9 cellular contexts compared by ENCODE assay signal in the genomic region with DNA sequence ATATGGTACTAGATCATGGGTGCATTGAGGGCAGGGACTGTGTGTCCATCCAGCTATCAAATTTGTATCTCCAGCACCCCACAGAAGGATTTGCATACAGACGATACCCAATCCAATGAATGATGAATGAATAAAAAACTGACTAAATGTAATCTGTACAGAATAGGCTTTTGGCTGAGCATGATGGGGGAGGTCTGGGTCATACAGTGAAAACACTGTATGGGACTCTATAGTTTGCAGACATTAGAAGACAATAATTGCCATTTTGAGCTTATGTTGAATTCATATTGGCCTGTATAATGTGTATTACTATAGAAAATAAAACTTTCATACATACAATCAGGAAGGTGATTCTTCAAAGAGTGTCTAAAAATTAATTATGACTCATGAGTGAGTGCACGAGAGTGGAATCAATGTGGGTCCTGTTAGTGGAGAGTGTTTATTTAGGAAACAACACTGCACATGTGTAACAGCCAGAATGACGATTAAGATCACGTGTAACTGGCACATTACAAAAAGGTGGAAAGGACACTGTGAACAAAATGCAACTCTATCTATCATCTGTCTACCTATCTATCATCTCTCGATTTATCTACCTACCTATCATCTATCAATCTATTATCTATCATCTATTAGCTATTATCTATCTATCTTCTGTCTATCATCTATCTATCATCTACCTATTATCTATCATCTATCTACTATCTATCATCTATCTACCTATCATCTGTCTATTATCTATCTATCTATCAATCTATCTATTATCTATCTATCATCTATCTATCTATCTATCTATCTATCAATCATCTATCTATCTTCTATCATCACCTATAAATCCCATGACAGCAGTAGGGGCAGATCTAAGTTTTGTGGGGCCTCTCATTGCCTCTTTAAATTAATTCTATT.
DNase-seq lines count a peak whose midpoint lies in the region.
"Had no signal": no experiment of that assay in that cellular context is flagged by ENCODE, and none has a peak within 500 bp of the region (broad histone marks: within the 10 kb centered on the region; RNA-seq: fewer than 3 reads in every experiment).

No MANE protein-coding gene starts in this region.

- H3K4me3 ChIP-seq in ectodermal cell (ENCODE audit: insufficient read depth, low read depth, low read length) = no peak overlapping the region
- H3K4me3 ChIP-seq: dorsolateral prefrontal cortex had no signal

- peak overlapping the region; percentile 69 for H3K27ac ChIP-seq in ectodermal cell (ENCODE audit: insufficient read depth, low read depth, low read length, poor library complexity, severe bottlenecking)

- 92 to 94% methylated on average over 5 of the region's 5 CpGs for WGBS in ectodermal cell, 2 experiments

- peaks cover 23% of the 10 kb centered on the region for H3K4me1 ChIP-seq in ectodermal cell (ENCODE audit: control insufficient read depth, insufficient read depth, low read length)

- H3K27me3 ChIP-seq in ectodermal cell (ENCODE audit: control insufficient read depth, insufficient read depth, low read length, poor library complexity, severe bottlenecking) = no peaks in the 10 kb centered on the region
- H3K27me3 ChIP-seq: dorsolateral prefrontal cortex had no signal

- H3K36me3 ChIP-seq in ectodermal cell (ENCODE audit: control insufficient read depth, insufficient read depth, low read length) = no peaks in the 10 kb centered on the region

- H3K9me3 ChIP-seq in ectodermal cell (ENCODE audit: control insufficient read depth, low read length) = no peaks in the 10 kb centered on the region

- DNase-seq in DMS153 (lab: John Stamatoyannopoulos, UW) = peak; percentile 39
- no peak for DNase-seq in DMS153 treated with DMSO at 0.1 percent for 48 hours (lab: John Stamatoyannopoulos, UW; ENCODE audit: unreplicated experiment)
- peak; percentile 75 for DNase-seq in M059J (ENCODE audit: low read depth)
- DNase-seq in pulmonary artery endothelial cell (ENCODE audit: low read depth, low spot score) = peak; percentile 39
- no peak for DNase-seq in NCI-H82 (lab: John Stamatoyannopoulos, UW)
- no peak for DNase-seq in activated gamma-delta T cell treated with Interleukin-2 at 50 U/mL for 16 hours
- no peak for DNase-seq in effector CD4-positive, alpha-beta T cell
- DNase-seq: dorsolateral prefrontal cortex had no signal

Comparison
In these comparisons a context has a peak if more than half of its experiments do, and no peak if none do; other contexts are left out.
1. DNase-seq: peak in DMS153 (single experiment), M059J (single experiment) and pulmonary artery endothelial cell (single experiment); none in DMS153 treated with DMSO at 0.1 percent for 48 hours (single experiment), NCI-H82 (single experiment), activated gamma-delta T cell treated with Interleukin-2 at 50 U/mL for 16 hours (single experiment) and effector CD4-positive, alpha-beta T cell (single experiment).